In the genomic region with DNA sequence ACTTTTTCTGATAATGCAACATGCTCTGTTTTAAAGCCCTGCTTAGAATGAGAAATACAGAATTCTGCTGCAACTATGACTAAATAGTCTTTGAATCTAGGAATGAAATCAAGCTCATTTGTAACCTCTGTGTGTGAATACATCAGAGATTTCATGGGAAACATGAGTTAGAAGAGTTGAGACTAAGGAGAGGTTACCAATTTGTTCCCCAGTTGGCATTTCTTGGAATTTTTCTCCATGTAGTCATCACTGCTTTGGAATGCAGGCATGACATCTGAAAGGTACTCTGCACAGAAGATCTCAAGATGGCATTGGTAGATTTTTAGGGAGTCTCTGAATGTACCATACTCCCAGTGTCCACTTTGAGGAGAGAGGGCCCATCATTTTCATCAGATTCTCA, we compare ENCODE assay signal across 29 cellular contexts.
DNase-seq lines count a peak whose midpoint lies in the region; ATAC-seq and TF ChIP-seq lines count a peak whose summit lies in the region.
"Had no signal": no experiment of that assay in that cellular context is flagged by ENCODE, and none has a peak within 500 bp of the region (broad histone marks: within the 10 kb centered on the region; RNA-seq: fewer than 3 reads in every experiment).

No MANE protein-coding gene starts in this region.

- intact Hi-C loops in MCF 10A (cut with micrococcal nuclease) (loop anchor here (10.0 kb wide), 1 partner anchor 227 kb away; no protein-coding TSS in a partner anchor), breast epithelium (cut with DNase I; ENCODE audit: low total_unique reads) (no loop called here), upper lobe of right lung (cut with DNase I) (no loop called here), dorsolateral prefrontal cortex (cut with DNase I) (no loop called here)

- H3K27me3 Mint-ChIP-seq in MCF 10A (ENCODE audit: insufficient read depth, unreplicated experiment), result no peaks in the 10 kb centered on the region
- H3K27me3 Mint-ChIP-seq: activated T-cell treated with anti-CD3 and anti-CD28 coated beads, Interleukin-2, amount 50 U/mL, for 24 hours; effector memory CD8-positive, alpha-beta T cell had no signal

- H3K27me3 ChIP-seq in breast epithelium (no peaks in the 10 kb centered on the region), foreskin keratinocyte (no peaks in the 10 kb centered on the region), upper lobe of right lung (no peaks in the 10 kb centered on the region), dorsolateral prefrontal cortex (peaks cover 0 to 4% (median 0%) of the 10 kb centered on the region in 45 donors)
- H3K27me3 ChIP-seq: brain microvascular endothelial cell, colonic mucosa, neural progenitor cell, right lobe of liver, testis had no signal

- CTCF ChIA-PET in MCF 10A (lab: Yijun Ruan, JAX) (interaction anchor here (1.0 kb wide), 1 partner anchor 94 kb away, joined by 3 read pairs; no protein-coding TSS in a partner anchor), RWPE1 (lab: Yijun Ruan, JAX) (no interaction called here)

- POLR2A ChIA-PET in MCF 10A (lab: Yijun Ruan, JAX), result interaction anchor here (1.1 to 6.3 kb wide), 2 partner anchors 11 to 14 kb away, joined by 4 to 52 read pairs; no protein-coding TSS in a partner anchor
- POLR2A ChIA-PET in RWPE1 (lab: Yijun Ruan, JAX; ENCODE audit: low non-redundant PET), result no interaction called here

- ATAC-seq in foreskin keratinocyte, result peak; percentile 50
- ATAC-seq in upper lobe of right lung, result no peak
- no peak for ATAC-seq in GM21619 (IDR thresholded peaks at IDR 0.05; ENCODE audit: unreplicated experiment)
- ATAC-seq: effector memory CD8-positive, alpha-beta T cell; right lobe of liver had no signal

- H3K27ac ChIP-seq in breast epithelium, result no peak overlapping the region
- no peak overlapping the region for H3K27ac ChIP-seq in RWPE1
- H3K27ac ChIP-seq in foreskin keratinocyte, result no peak overlapping the region
- no peak overlapping the region for H3K27ac ChIP-seq in upper lobe of right lung
- H3K27ac ChIP-seq in dorsolateral prefrontal cortex, result no peak overlapping the region
- H3K27ac ChIP-seq: 22Rv1, brain microvascular endothelial cell, colonic mucosa, neural progenitor cell, PC-9, right lobe of liver, testis had no signal

- H3K4me3 ChIP-seq in breast epithelium (no peak overlapping the region), upper lobe of right lung (no peak overlapping the region), dorsolateral prefrontal cortex (no peak overlapping the region)
- H3K4me3 ChIP-seq: colonic mucosa, neural progenitor cell, PC-9, right lobe of liver, testis had no signal

- H3K4me1 Mint-ChIP-seq in MCF 10A (ENCODE audit: insufficient read depth, unreplicated experiment), result peaks cover 30% of the 10 kb centered on the region
- H3K4me1 Mint-ChIP-seq: neural progenitor cell had no signal

- BruUV-seq in MCF 10A (replicated peaks; lab: Mats Ljungman, UMichigan), result no TSS peak

- H3K4me1 ChIP-seq in breast epithelium (no peaks in the 10 kb centered on the region), foreskin keratinocyte (no peaks in the 10 kb centered on the region), upper lobe of right lung (no peaks in the 10 kb centered on the region)
- H3K4me1 ChIP-seq: Caco-2, colonic mucosa, testis had no signal

- DNase-seq in MCF 10A (ENCODE audit: unreplicated experiment), result peak; percentile 33
- DNase-seq in breast epithelium (ENCODE audit: low spot score in 2 of 2), result no peak
- peak; percentile 39 for DNase-seq in RWPE1 (ENCODE audit: low spot score)
- peak; percentile 44 to 76 for DNase-seq in foreskin keratinocyte
- DNase-seq in upper lobe of right lung, result no peak
- DNase-seq in dorsolateral prefrontal cortex, result no peak
- no peak for DNase-seq in SW480 (ENCODE audit: low spot score)
- DNase-seq: activated CD8-positive, alpha-beta memory T cell treated with anti-CD3 and anti-CD28 coated beads for 24 hours; activated gamma-delta T cell treated with Interleukin-2 at 50 U/mL for 16 hours; activated T-cell treated with anti-CD3 and anti-CD28 coated beads, Interleukin-2, amount 50 U/mL, for 24 hours; brain microvascular endothelial cell; Caco-2; colonic mucosa; DND-41; effector memory CD8-positive, alpha-beta T cell; H9; kidney; MM.1S; NCI-H1417 treated with DMSO at 0.1 percent for 48 hours; right lobe of liver; stimulated activated CD4-positive, alpha-beta T cell treated with anti-CD3 and anti-CD28 coated beads, Interleukin-12 subunit alpha, Interleukin-12 subunit beta, amount 100 ng/mL, for 4 hours; stimulated activated CD4-positive, alpha-beta T cell treated with anti-CD3 and anti-CD28 coated beads, Interleukin-4, amount 100 ng/mL, for 4 hours; stimulated activated naive CD4-positive, alpha-beta T cell; testis had no signal

- no peaks in the 10 kb centered on the region for H3K36me3 Mint-ChIP-seq in MCF 10A (ENCODE audit: insufficient read depth, unreplicated experiment)
- H3K36me3 Mint-ChIP-seq: neural progenitor cell had no signal

- peaks cover 5% of the 10 kb centered on the region for H3K9me3 Mint-ChIP-seq in MCF 10A (ENCODE audit: unreplicated experiment)
- H3K9me3 Mint-ChIP-seq: H9 had no signal

- H3K9me3 ChIP-seq in breast epithelium (no peaks in the 10 kb centered on the region), upper lobe of right lung (no peaks in the 10 kb centered on the region)
- H3K9me3 ChIP-seq: Caco-2, colonic mucosa, right lobe of liver, testis had no signal

- H3K27ac Mint-ChIP-seq in MCF 10A (ENCODE audit: low read depth, unreplicated experiment), result peak overlapping the region; percentile 28
- H3K27ac Mint-ChIP-seq: activated T-cell treated with anti-CD3 and anti-CD28 coated beads, Interleukin-2, amount 50 U/mL, for 24 hours; effector memory CD8-positive, alpha-beta T cell; H9; neural progenitor cell; T-helper 1 cell treated with Interleukin-12 subunit alpha and Interleukin-12 subunit beta and Interleukin-4 antibody, amounts not matched to agents 30 μg/mL and 1 μg/mL, for 36 hours had no signal

- H3K4me3 Mint-ChIP-seq in MCF 10A (ENCODE audit: unreplicated experiment), result no peak overlapping the region
- H3K4me3 Mint-ChIP-seq: activated T-cell treated with anti-CD3 and anti-CD28 coated beads, Interleukin-2, amount 50 U/mL, for 24 hours; effector memory CD8-positive, alpha-beta T cell; H9; neural progenitor cell; T-helper 1 cell treated with Interleukin-12 subunit alpha and Interleukin-12 subunit beta and Interleukin-4 antibody, amounts not matched to agents 30 μg/mL and 1 μg/mL, for 36 hours had no signal

- H3K36me3 ChIP-seq in breast epithelium (no peaks in the 10 kb centered on the region), upper lobe of right lung (no peaks in the 10 kb centered on the region)
- H3K36me3 ChIP-seq: brain microvascular endothelial cell, colonic mucosa, neural progenitor cell, right lobe of liver had no signal

- TF ChIP-seq CTCF in MCF 10A (IDR thresholded peaks at IDR 0.05; ENCODE audit: unreplicated experiment) (no peak), breast epithelium (IDR thresholded peaks at IDR 0.05) (no peak), RWPE1 (conservative IDR thresholded peaks at IDR 0.05; ENCODE audit: low read depth) (no peak), foreskin keratinocyte (conservative IDR thresholded peaks at IDR 0.05) (no peak), upper lobe of right lung (IDR thresholded peaks at IDR 0.05) (no peak), dorsolateral prefrontal cortex (IDR thresholded peaks at IDR 0.05 in 54 of 56, conservative IDR thresholded peaks at IDR 0.05 in 2 of 56; ENCODE audit: low read depth in 1 of 56, partially characterized antibody in 56 of 56) (no peak)

- no peak for TF ChIP-seq POLR2A in breast epithelium (IDR thresholded peaks at IDR 0.05)

Comparison
In these comparisons a context has a peak if more than half of its experiments do, and no peak if none do; other contexts are left out.
1. DNase-seq: peak in MCF 10A (single experiment), RWPE1 (single experiment) and foreskin keratinocyte (2 of 2); none in breast epithelium (0 of 2), upper lobe of right lung (single experiment), dorsolateral prefrontal cortex (0 of 10) and SW480 (single experiment).